11 cellular contexts compared by ENCODE assay signal in genomic region chr2:21059885-21060610, GRCh38. TPM values are rescaled to one million over a fixed set of nuclear protein-coding genes. Genes with fewer than 3 reads are reported as not detected.
"Had no signal": no experiment of that assay in that cellular context is flagged by ENCODE, and none has a peak within 500 bp of the region (broad histone marks: within the 10 kb centered on the region; RNA-seq: fewer than 3 reads in every experiment).

No MANE protein-coding gene starts in this region.

- ATAC-seq: HCT116, K562 had no signal

- H3K36me3 ChIP-seq: HAP-1 had no signal

- H3K27ac ChIP-seq: GM23248, HL-60 had no signal

- DNase-seq: GM23248, GOT3, H7, HFFc6, IMR-90, KG1 had no signal

- H3K4me3 ChIP-seq: GM23248, HAP-1, K562 had no signal

- H3K9ac ChIP-seq: GM23248 had no signal

- H2AFZ ChIP-seq: GM23248 had no signal

- H3K9me3 ChIP-seq: HAP-1 had no signal

- H3K4me1 ChIP-seq: HAP-1 had no signal

- FAIRE-seq: K562 had no signal

RNA-seq across cellular contexts. Expression of gene APOB, which starts 16.2 kb away (rescaled TPM):
- total RNA-seq: GM23248, H4, HFFc6 had no signal
- polyA plus RNA-seq: GM23248, IMR-90, K562 had no signal
